In the genomic region with DNA sequence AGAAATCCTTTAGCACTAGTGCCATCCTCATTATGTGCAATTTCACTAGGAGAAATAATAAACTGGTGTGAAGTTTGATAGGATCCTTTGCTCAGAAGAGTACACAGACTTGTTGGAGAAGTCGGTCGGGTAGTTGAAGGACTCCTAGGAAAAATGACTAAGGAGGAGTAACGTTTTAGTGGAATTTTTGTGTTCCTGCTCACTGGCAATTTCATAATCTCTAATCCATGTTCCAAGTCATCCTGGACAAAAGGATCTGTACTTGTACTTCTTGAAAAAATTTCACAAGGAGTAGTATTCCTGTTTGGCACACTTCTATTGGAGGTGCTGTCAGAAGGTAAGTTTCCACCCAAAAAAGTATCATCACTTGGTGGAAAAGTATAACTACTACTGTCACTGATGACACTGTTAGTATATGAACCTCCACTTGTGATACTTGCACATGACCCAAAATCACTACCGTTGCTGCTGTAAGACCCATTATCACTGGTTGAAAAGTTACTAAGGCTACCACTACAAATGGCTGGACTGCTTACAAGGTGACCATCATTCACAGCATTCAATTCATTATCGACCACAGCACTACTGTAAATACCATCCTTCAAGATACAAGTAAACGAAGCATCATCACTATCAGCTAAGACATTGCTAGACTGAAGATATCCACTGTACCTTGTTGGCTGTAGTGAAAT, we compare ENCODE assay signal across 1 cellular context.
TF ChIP-seq lines count a peak whose summit lies in the region.

No MANE protein-coding gene starts in this region.

TF ChIP-seq in SK-N-SH, 30 proteins besides CTCF, POLR2A, EP300 and RAD21 (continued from another document):
- TF ChIP-seq, protein P1, sequence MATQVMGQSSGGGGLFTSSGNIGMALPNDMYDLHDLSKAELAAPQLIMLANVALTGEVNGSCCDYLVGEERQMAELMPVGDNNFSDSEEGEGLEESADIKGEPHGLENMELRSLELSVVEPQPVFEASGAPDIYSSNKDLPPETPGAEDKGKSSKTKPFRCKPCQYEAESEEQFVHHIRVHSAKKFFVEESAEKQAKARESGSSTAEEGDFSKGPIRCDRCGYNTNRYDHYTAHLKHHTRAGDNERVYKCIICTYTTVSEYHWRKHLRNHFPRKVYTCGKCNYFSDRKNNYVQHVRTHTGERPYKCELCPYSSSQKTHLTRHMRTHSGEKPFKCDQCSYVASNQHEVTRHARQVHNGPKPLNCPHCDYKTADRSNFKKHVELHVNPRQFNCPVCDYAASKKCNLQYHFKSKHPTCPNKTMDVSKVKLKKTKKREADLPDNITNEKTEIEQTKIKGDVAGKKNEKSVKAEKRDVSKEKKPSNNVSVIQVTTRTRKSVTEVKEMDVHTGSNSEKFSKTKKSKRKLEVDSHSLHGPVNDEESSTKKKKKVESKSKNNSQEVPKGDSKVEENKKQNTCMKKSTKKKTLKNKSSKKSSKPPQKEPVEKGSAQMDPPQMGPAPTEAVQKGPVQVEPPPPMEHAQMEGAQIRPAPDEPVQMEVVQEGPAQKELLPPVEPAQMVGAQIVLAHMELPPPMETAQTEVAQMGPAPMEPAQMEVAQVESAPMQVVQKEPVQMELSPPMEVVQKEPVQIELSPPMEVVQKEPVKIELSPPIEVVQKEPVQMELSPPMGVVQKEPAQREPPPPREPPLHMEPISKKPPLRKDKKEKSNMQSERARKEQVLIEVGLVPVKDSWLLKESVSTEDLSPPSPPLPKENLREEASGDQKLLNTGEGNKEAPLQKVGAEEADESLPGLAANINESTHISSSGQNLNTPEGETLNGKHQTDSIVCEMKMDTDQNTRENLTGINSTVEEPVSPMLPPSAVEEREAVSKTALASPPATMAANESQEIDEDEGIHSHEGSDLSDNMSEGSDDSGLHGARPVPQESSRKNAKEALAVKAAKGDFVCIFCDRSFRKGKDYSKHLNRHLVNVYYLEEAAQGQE (IDR thresholded peaks at IDR 0.05; ENCODE audit: low read depth, low read length): no peak
- no peak for TF ChIP-seq TEAD4 (IDR thresholded peaks at IDR 0.05; ENCODE audit: borderline replicate concordance, insufficient read depth)
- TF ChIP-seq NFIC (IDR thresholded peaks at IDR 0.05; ENCODE audit: borderline replicate concordance): no peak
- no peak for TF ChIP-seq SMC3 (IDR thresholded peaks at IDR 0.05; ENCODE audit: low read depth, low read length)
- TF ChIP-seq FOSL2 (IDR thresholded peaks at IDR 0.05; ENCODE audit: borderline replicate concordance, low read depth): no peak
- no peak for TF ChIP-seq CHD2 (IDR thresholded peaks at IDR 0.05; ENCODE audit: low read length, partially characterized antibody)
- no peak for TF ChIP-seq MXI1 (IDR thresholded peaks at IDR 0.05; ENCODE audit: low read depth, low read length)
